In genomic region chr6:30062471-30063178, GRCh38 we compare ENCODE assay signal across 11 cellular contexts. TPM values are rescaled to one million over a fixed set of nuclear protein-coding genes. Genes with fewer than 3 reads are reported as not detected.
DNase-seq lines count a peak whose midpoint lies in the region; ATAC-seq, FAIRE-seq and TF ChIP-seq lines count a peak whose summit lies in the region.
"Had no signal": no experiment of that assay in that cellular context is flagged by ENCODE, and none has a peak within 500 bp of the region (broad histone marks: within the 10 kb centered on the region; RNA-seq: fewer than 3 reads in every experiment).

No MANE protein-coding gene starts in this region.

- no peaks in the 10 kb centered on the region for H3K9me3 Mint-ChIP-seq in activated B cell treated with CpG ODN at 0.5 μM for 24 hours

- TF ChIP-seq CTCF in cardiac muscle cell (IDR thresholded peaks at IDR 0.05; ENCODE audit: low read depth, low read length): no peak
- TF ChIP-seq CTCF in right atrium auricular region (IDR thresholded peaks at IDR 0.05): no peak
- no peak for TF ChIP-seq CTCF in activated B cell treated with CpG ODN at 0.5 μM for 24 hours (IDR thresholded peaks at IDR 0.05)
- no peak for TF ChIP-seq CTCF in tibial artery (IDR thresholded peaks at IDR 0.05)

- peak overlapping the region; percentile 98 for H3K4me3 Mint-ChIP-seq in activated B cell treated with CpG ODN at 0.5 μM for 24 hours

- peaks cover 50% of the 10 kb centered on the region for H3K36me3 Mint-ChIP-seq in activated B cell treated with CpG ODN at 0.5 μM for 24 hours (ENCODE audit: low read depth)

- CTCF ChIA-PET in activated B cell treated with CpG ODN at 0.5 μM for 24 hours (lab: Charles Lee): no interaction called here

- ATAC-seq in activated B cell treated with CpG ODN at 0.5 μM for 24 hours (ENCODE audit: low read depth): no peak
- ATAC-seq in GM18861 (IDR thresholded peaks at IDR 0.05; ENCODE audit: unreplicated experiment): no peak
- no peak for ATAC-seq in HG03442 (IDR thresholded peaks at IDR 0.05; ENCODE audit: unreplicated experiment)

- DNase-seq in cardiac muscle cell (ENCODE audit: low read depth in 1 of 2, low spot score in 1 of 2) (no peak), right atrium auricular region (ENCODE audit: low spot score) (no peak), activated B cell treated with CpG ODN at 0.5 μM for 24 hours (no peak), tibial artery (no peak), GM19239 (ENCODE audit: insufficient read length, low spot score) (no peak)
- DNase-seq: NCI-H1436 had no signal

- H3K9me3 ChIP-seq in cardiac muscle cell (ENCODE audit: low read depth): no peaks in the 10 kb centered on the region
- H3K9me3 ChIP-seq in right atrium auricular region: no peaks in the 10 kb centered on the region
- H3K9me3 ChIP-seq in iPS-18c (ENCODE audit: control insufficient read depth, insufficient read depth, low read length): no peaks in the 10 kb centered on the region
- no peaks in the 10 kb centered on the region for H3K9me3 ChIP-seq in tibial artery

- no peaks in the 10 kb centered on the region for H3K27me3 Mint-ChIP-seq in activated B cell treated with CpG ODN at 0.5 μM for 24 hours

- H3K4me3 ChIP-seq in cardiac muscle cell: peak overlapping the region; percentile 86
- no peak overlapping the region for H3K4me3 ChIP-seq in right atrium auricular region
- H3K4me3 ChIP-seq in iPS-18c (ENCODE audit: insufficient read depth, low read depth, low read length): peak overlapping the region; percentile 98; the same call in 1 of the 2 replicates
- peak overlapping the region; percentile 66 to 80 for H3K4me3 ChIP-seq in tibial artery

- no peak overlapping the region for H3K27ac ChIP-seq in cardiac muscle cell
- peak overlapping the region in 1 of 2 donors; percentile 93 for H3K27ac ChIP-seq in right atrium auricular region
- H3K27ac ChIP-seq in tibial artery: no peak overlapping the region

- H3K27ac Mint-ChIP-seq in activated B cell treated with CpG ODN at 0.5 μM for 24 hours: no peak overlapping the region

- POLR2A ChIA-PET in activated B cell treated with CpG ODN at 0.5 μM for 24 hours (lab: Charles Lee): interaction anchor here (0.6 to 2.4 kb wide), 6 partner anchors 40 to 893 kb away, joined by 3 to 20 read pairs (median 6); partner anchors contain the start of gene HLA-A

- no peak for FAIRE-seq in GM19239 (lab: Jason Lieb, UNC)

- H3K36me3 ChIP-seq in cardiac muscle cell (no peaks in the 10 kb centered on the region), right atrium auricular region (no peaks in the 10 kb centered on the region), tibial artery (peaks cover 0 to 4% (median 0%) of the 10 kb centered on the region in 3 donors)

- H3K27me3 ChIP-seq in cardiac muscle cell: no peaks in the 10 kb centered on the region
- no peaks in the 10 kb centered on the region for H3K27me3 ChIP-seq in right atrium auricular region
- no peaks in the 10 kb centered on the region for H3K27me3 ChIP-seq in tibial artery

- intact Hi-C loops in activated B cell treated with CpG ODN at 0.5 μM for 24 hours (cut with micrococcal nuclease) (loop anchor here (5.0 kb wide), 1 partner anchor 555 kb away; the partner anchor contains the start of genes MRPS18B and PPP1R10), tibial artery (cut with DNase I; ENCODE audit: low total_unique reads) (no loop called here)

- H3K4me1 Mint-ChIP-seq in activated B cell treated with CpG ODN at 0.5 μM for 24 hours: peaks cover 56% of the 10 kb centered on the region

- H3K4me1 ChIP-seq in cardiac muscle cell (ENCODE audit: low read depth): no peaks in the 10 kb centered on the region
- H3K4me1 ChIP-seq in right atrium auricular region: peaks cover 0 to 29% of the 10 kb centered on the region in 2 donors
- H3K4me1 ChIP-seq in tibial artery: peaks cover 3 to 30% (median 26%) of the 10 kb centered on the region in 4 donors

RNA-seq across cellular contexts. Expression of gene POLR1H, which starts 1.6 kb away (rescaled TPM):
- total RNA-seq in cardiac muscle cell: 22.0 and 22.4 TPM in 2 replicates
- 26.8 and 55.1 TPM in 2 replicates for polyA plus RNA-seq in cardiac muscle cell
- 10 to 100 TPM; 16.2 to 23.1 TPM for total RNA-seq in right atrium auricular region
- 44.1 and 50.5 TPM in 2 replicates for total RNA-seq in activated B cell treated with CpG ODN at 0.5 μM for 24 hours

RNA-seq across cellular contexts. Expression of gene PPP1R11, which starts 4.4 kb away (rescaled TPM):
- total RNA-seq in cardiac muscle cell: 30.0 and 38.3 TPM in 2 replicates
- polyA plus RNA-seq in cardiac muscle cell: 47.7 and 63.7 TPM in 2 replicates
- total RNA-seq in right atrium auricular region: 10 to 100 TPM; 48.2 to 55.7 TPM
- 43.0 and 43.1 TPM in 2 replicates for total RNA-seq in activated B cell treated with CpG ODN at 0.5 μM for 24 hours

RNA-seq across cellular contexts. Expression of gene RNF39, which starts 12.9 kb away (rescaled TPM):
- not detected in 2 replicates for total RNA-seq in cardiac muscle cell
- polyA plus RNA-seq in cardiac muscle cell: 0.46 and 0.90 TPM in 2 replicates
- 1 to 10 TPM in 1 of 2 donors, under 1 TPM in 1; 0.26 to 1.1 TPM for total RNA-seq in right atrium auricular region
- total RNA-seq in activated B cell treated with CpG ODN at 0.5 μM for 24 hours: not detected in 2 replicates
- total RNA-seq: posterior vena cava, temporal lobe had no signal

RNA-seq across cellular contexts. Expression of gene TRIM31, which starts 50.3 kb away (rescaled TPM):
- total RNA-seq in cardiac muscle cell: not detected in 2 replicates
- polyA plus RNA-seq in cardiac muscle cell: not detected in 2 replicates
- total RNA-seq in right atrium auricular region: not detected
- not detected in 2 replicates for total RNA-seq in activated B cell treated with CpG ODN at 0.5 μM for 24 hours
- total RNA-seq: posterior vena cava, temporal lobe had no signal

Comparison
In these comparisons a context has a peak if more than half of its experiments do, and no peak if none do; other contexts are left out.
1. H3K4me3 ChIP-seq: peak in cardiac muscle cell (single experiment), iPS-18c (single experiment) and tibial artery (2 of 2); none in right atrium auricular region (0 of 2).